In the genomic region with DNA sequence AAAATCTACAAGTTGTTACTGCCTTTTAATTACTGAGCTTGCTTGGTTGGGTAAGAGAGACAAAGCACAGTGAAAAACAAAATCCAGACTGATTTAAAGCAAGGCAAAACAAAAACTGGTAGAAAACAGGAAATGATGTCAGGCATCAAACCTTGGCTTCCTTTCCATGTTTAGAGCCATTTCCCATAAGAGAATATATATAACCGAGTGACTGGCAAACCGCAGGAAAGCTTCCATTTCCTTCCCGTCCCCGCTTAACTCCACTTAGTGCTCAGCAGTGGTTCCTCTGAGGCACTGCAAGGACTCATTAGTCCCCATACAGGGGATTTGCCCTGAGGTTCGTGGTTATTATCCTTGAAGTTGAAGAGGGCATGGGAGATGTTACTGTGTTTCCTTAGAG, we compare ENCODE assay signal across 12 cellular contexts.
A peak's percentile ranks its signal among the peaks of the same experiment; 100 is the strongest.
DNase-seq lines count a peak whose midpoint lies in the region; ATAC-seq and TF ChIP-seq lines count a peak whose summit lies in the region.
"Had no signal": no experiment of that assay in that cellular context is flagged by ENCODE, and none has a peak within 500 bp of the region (broad histone marks: within the 10 kb centered on the region; RNA-seq: fewer than 3 reads in every experiment).

No MANE protein-coding gene starts in this region.

- peak overlapping the region; percentile 27 for H3K27ac ChIP-seq in DND-41 (ENCODE audit: low read length)
- no peak overlapping the region for H3K27ac ChIP-seq in transverse colon
- H3K27ac ChIP-seq: colonic mucosa had no signal

- H3K4me3 Mint-ChIP-seq in CD14-positive monocyte, result peak overlapping the region in 1 of 2 donors; percentile 56
- H3K4me3 Mint-ChIP-seq in activated CD4-positive, alpha-beta memory T cell treated with anti-CD3 and anti-CD28 coated beads for 36 hours, result no peak overlapping the region

- H3K36me3 Mint-ChIP-seq in CD14-positive monocyte, result peaks cover 0 to 2% of the 10 kb centered on the region in 2 donors
- H3K36me3 Mint-ChIP-seq in activated CD4-positive, alpha-beta memory T cell treated with anti-CD3 and anti-CD28 coated beads for 36 hours, result peaks cover 3% of the 10 kb centered on the region

- H3K27me3 ChIP-seq in DND-41 (ENCODE audit: insufficient read depth, low read length, poor library complexity), result no peaks in the 10 kb centered on the region
- H3K27me3 ChIP-seq in transverse colon, result no peaks in the 10 kb centered on the region
- H3K27me3 ChIP-seq: adrenal gland, colonic mucosa had no signal

- peaks cover 12% of the 10 kb centered on the region for H3K4me1 Mint-ChIP-seq in CD14-positive monocyte
- peaks cover 12% of the 10 kb centered on the region for H3K4me1 Mint-ChIP-seq in activated CD4-positive, alpha-beta memory T cell treated with anti-CD3 and anti-CD28 coated beads for 36 hours (ENCODE audit: low read depth)

- no peaks in the 10 kb centered on the region for H3K36me3 ChIP-seq in DND-41 (ENCODE audit: insufficient read depth, low read length)
- no peaks in the 10 kb centered on the region for H3K36me3 ChIP-seq in transverse colon
- H3K36me3 ChIP-seq: adrenal gland, colonic mucosa had no signal

- H3K9me3 ChIP-seq in DND-41 (ENCODE audit: insufficient read depth, low read length, severe bottlenecking) (no peaks in the 10 kb centered on the region), transverse colon (no peaks in the 10 kb centered on the region)
- H3K9me3 ChIP-seq: adrenal gland, colonic mucosa had no signal

- peaks cover 0 to 11% (median 9%) of the 10 kb centered on the region in 7 donors for H3K9me3 Mint-ChIP-seq in CD14-positive monocyte
- peaks cover 18% of the 10 kb centered on the region for H3K9me3 Mint-ChIP-seq in activated CD4-positive, alpha-beta memory T cell treated with anti-CD3 and anti-CD28 coated beads for 36 hours

- no peak for TF ChIP-seq POLR2A in transverse colon (IDR thresholded peaks at IDR 0.05)

- in situ Hi-C loops in transverse colon (cut with MboI; ENCODE audit: low pct_ligation_motif_present in 1 of 4, low pct_unique_long_range_greater_than_20kb in 1 of 4, low sequenced_read_pairs in 3 of 4), result no loop called here

- no peak overlapping the region for H3K4me2 ChIP-seq in DND-41 (ENCODE audit: insufficient read depth, low read length)

- H3K9ac ChIP-seq in DND-41 (ENCODE audit: low read depth, low read length), result no peak overlapping the region

- H3K4me3 ChIP-seq in DND-41 (ENCODE audit: low read depth in 1 of 2, low read length in 2 of 2) (no peak overlapping the region), transverse colon (no peak overlapping the region)
- H3K4me3 ChIP-seq: adrenal gland, colonic mucosa, GM12878 had no signal

- TF ChIP-seq CTCF in CD14-positive monocyte (IDR thresholded peaks at IDR 0.05) (no peak), DND-41 (IDR thresholded peaks at IDR 0.05; ENCODE audit: borderline replicate concordance, extremely low read depth, low read length, poor library complexity, severe bottlenecking) (no peak), transverse colon (IDR thresholded peaks at IDR 0.05) (no peak)

- WGBS in transverse colon (ENCODE audit: low coverage in 1 of 2), 2 donors, result 74 to 80% methylated on average over 1 to 5 of the region's 5 CpGs

- no peak for TF ChIP-seq EP300 in transverse colon (IDR thresholded peaks at IDR 0.05; ENCODE audit: low read depth)

- H3K27ac Mint-ChIP-seq in CD14-positive monocyte, result peak overlapping the region in 6 of 7 donors; percentile 17 to 80 (median 58)
- H3K27ac Mint-ChIP-seq in activated CD4-positive, alpha-beta memory T cell treated with anti-CD3 and anti-CD28 coated beads for 36 hours, result peak overlapping the region; percentile 11

- H4K20me1 ChIP-seq in DND-41 (ENCODE audit: insufficient read depth, low read length), result no peaks in the 10 kb centered on the region

- CTCF ChIA-PET in activated CD4-positive, alpha-beta memory T cell treated with anti-CD3 and anti-CD28 coated beads for 36 hours (lab: Charles Lee), result no interaction called here

- peak; percentile 79 for ATAC-seq in DND-41 (ENCODE audit: insufficient read depth, low read depth)
- ATAC-seq: GM12878 had no signal

- H3K79me2 ChIP-seq in DND-41 (ENCODE audit: insufficient read depth, low read length), result no peaks in the 10 kb centered on the region

- intact Hi-C loops in CD14-positive monocyte (cut with micrococcal nuclease), result no loop called here
- intact Hi-C loops in activated CD4-positive, alpha-beta memory T cell treated with anti-CD3 and anti-CD28 coated beads for 36 hours (cut with micrococcal nuclease), result no loop called here
- intact Hi-C loops in transverse colon (cut with DNase I; ENCODE audit: low total_unique reads), result no loop called here

- H3K4me1 ChIP-seq in DND-41 (ENCODE audit: insufficient read depth, low read length) (peaks cover 9% of the 10 kb centered on the region), transverse colon (no peaks in the 10 kb centered on the region)
- H3K4me1 ChIP-seq: adrenal gland, colonic mucosa had no signal

- POLR2A ChIA-PET in activated CD4-positive, alpha-beta memory T cell treated with anti-CD3 and anti-CD28 coated beads for 36 hours (lab: Charles Lee), result no interaction called here

- peaks cover 0 to 4% (median 0%) of the 10 kb centered on the region in 3 donors for H3K27me3 Mint-ChIP-seq in CD14-positive monocyte (ENCODE audit: low read depth in 3 of 3)
- H3K27me3 Mint-ChIP-seq in activated CD4-positive, alpha-beta memory T cell treated with anti-CD3 and anti-CD28 coated beads for 36 hours, result no peaks in the 10 kb centered on the region

- peak overlapping the region; percentile 63 for H2AFZ ChIP-seq in DND-41 (ENCODE audit: low read depth, low read length)

- no peak for DNase-seq in CD14-positive monocyte (ENCODE audit: low spot score)
- DNase-seq in DND-41, result peak; percentile 26
- DNase-seq in activated CD4-positive, alpha-beta memory T cell treated with anti-CD3 and anti-CD28 coated beads for 36 hours, result no peak
- DNase-seq in lung microvascular endothelial cell (ENCODE audit: low read depth in 2 of 2), result peak; percentile 47 to 89
- no peak for DNase-seq in NCI-H510A (lab: John Stamatoyannopoulos, UW)
- DNase-seq in activated gamma-delta T cell (lab: John Stamatoyannopoulos, UW), result no peak
- no peak for DNase-seq in transverse colon
- DNase-seq: colonic mucosa, NCI-H1436 treated with DMSO at 0.1 percent for 48 hours, NCI-H69 had no signal

Comparison
In these comparisons a context has a peak if more than half of its experiments do, and no peak if none do; other contexts are left out.
1. DNase-seq: peak in DND-41 (single experiment) and lung microvascular endothelial cell (2 of 2); none in CD14-positive monocyte (single experiment), activated CD4-positive, alpha-beta memory T cell treated with anti-CD3 and anti-CD28 coated beads for 36 hours (single experiment), NCI-H510A (single experiment), activated gamma-delta T cell (single experiment) and transverse colon (single experiment).